8 cellular contexts compared by ENCODE assay signal in the genomic region with DNA sequence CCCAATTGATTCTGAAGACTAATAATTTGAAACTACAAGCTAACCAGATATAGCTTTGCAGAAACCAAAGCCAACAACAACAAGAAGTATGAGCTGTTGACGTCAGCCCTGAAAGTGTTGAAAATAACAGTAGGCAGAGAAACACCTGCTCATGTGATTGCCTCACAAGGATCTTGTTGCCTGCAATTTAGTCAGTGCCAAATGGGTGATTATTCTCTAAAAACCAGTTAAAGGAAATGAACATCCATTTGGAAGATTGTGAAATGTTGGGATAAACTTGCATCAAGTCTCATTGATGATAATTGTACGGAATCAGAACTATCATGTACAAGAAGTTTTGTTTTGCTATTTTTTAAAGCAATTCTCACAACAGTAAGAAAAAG. TPM values are rescaled to one million over a fixed set of nuclear protein-coding genes. Genes with fewer than 3 reads are reported as not detected.
DNase-seq lines count a peak whose midpoint lies in the region; ATAC-seq and TF ChIP-seq lines count a peak whose summit lies in the region.

No MANE protein-coding gene starts in this region.

- CTCF ChIA-PET in activated CD8-positive, alpha-beta T cell treated with anti-CD3 and anti-CD28 coated beads for 36 hours (lab: Charles Lee) = interaction anchor here (0.6 to 3.2 kb wide), 11 partner anchors 23 to 113 kb away, joined by 3 to 14 read pairs (median 3); no protein-coding TSS in a partner anchor

- intact Hi-C loops in CD14-positive monocyte (cut with micrococcal nuclease) (no loop called here), natural killer cell (cut with micrococcal nuclease) (loop anchor here (2.0 to 5.0 kb wide), 4 partner anchors 28 to 1106 kb away; partner anchors contain the start of gene ERMN)
- intact Hi-C loops in activated CD8-positive, alpha-beta T cell treated with anti-CD3 and anti-CD28 coated beads for 36 hours (cut with micrococcal nuclease) = loop anchor here (2.0 kb wide), 1 partner anchor 28 kb away; no protein-coding TSS in a partner anchor

- peak overlapping the region; percentile 94 to 99 (median 97) for H3K27ac Mint-ChIP-seq in CD14-positive monocyte
- H3K27ac Mint-ChIP-seq in activated CD8-positive, alpha-beta T cell treated with anti-CD3 and anti-CD28 coated beads for 36 hours = peak overlapping the region; percentile 94
- H3K27ac Mint-ChIP-seq in natural killer cell = peak overlapping the region; percentile 92 to 94

- H3K9me3 Mint-ChIP-seq in CD14-positive monocyte = peaks cover 0 to 2% (median 1%) of the 10 kb centered on the region in 7 donors
- no peaks in the 10 kb centered on the region for H3K9me3 Mint-ChIP-seq in activated CD8-positive, alpha-beta T cell treated with anti-CD3 and anti-CD28 coated beads for 36 hours
- H3K9me3 Mint-ChIP-seq in natural killer cell = no peaks in the 10 kb centered on the region

- peak overlapping the region; percentile 100 for H3K4me3 Mint-ChIP-seq in CD14-positive monocyte
- peak overlapping the region; percentile 90 for H3K4me3 Mint-ChIP-seq in activated CD8-positive, alpha-beta T cell treated with anti-CD3 and anti-CD28 coated beads for 36 hours
- peak overlapping the region; percentile 90 for H3K4me3 Mint-ChIP-seq in natural killer cell

- DNase-seq in CD14-positive monocyte (ENCODE audit: low spot score) (no peak), natural killer cell (no peak), KG1 (lab: John Stamatoyannopoulos, UW) (no peak), SK-N-DZ (ENCODE audit: low spot score) (no peak)
- DNase-seq in activated CD8-positive, alpha-beta T cell treated with anti-CD3 and anti-CD28 coated beads for 36 hours = peak; percentile 44
- no peak for DNase-seq in stimulated activated CD4-positive, alpha-beta T cell treated with anti-CD3 and anti-CD28 coated beads, Interleukin-1b, Interleukin-23, amount 100 ng/mL, for 48 hours

- TF ChIP-seq CTCF in CD14-positive monocyte (IDR thresholded peaks at IDR 0.05) (no peak), natural killer cell (IDR thresholded peaks at IDR 0.05) (no peak)
- no peak for TF ChIP-seq CTCF in activated CD8-positive, alpha-beta T cell treated with anti-CD3 and anti-CD28 coated beads for 36 hours (IDR thresholded peaks at IDR 0.05)

- H3K27me3 Mint-ChIP-seq in CD14-positive monocyte (ENCODE audit: low read depth in 3 of 3) (no peaks in the 10 kb centered on the region), natural killer cell (ENCODE audit: low read depth in 2 of 2) (no peaks in the 10 kb centered on the region)
- no peaks in the 10 kb centered on the region for H3K27me3 Mint-ChIP-seq in activated CD8-positive, alpha-beta T cell treated with anti-CD3 and anti-CD28 coated beads for 36 hours

- ATAC-seq in GM19035 (IDR thresholded peaks at IDR 0.05; ENCODE audit: unreplicated experiment) (peak; percentile 50), HG03159 (IDR thresholded peaks at IDR 0.05; ENCODE audit: unreplicated experiment) (peak; percentile 33), natural killer cell (peak; percentile 58 to 79 (median 74))
- no peak for ATAC-seq in activated CD8-positive, alpha-beta T cell treated with anti-CD3 and anti-CD28 coated beads for 36 hours

- H3K36me3 Mint-ChIP-seq in CD14-positive monocyte (peaks cover 57 to 59% of the 10 kb centered on the region in 2 donors), natural killer cell (peaks cover 23% of the 10 kb centered on the region)
- peaks cover 78% of the 10 kb centered on the region for H3K36me3 Mint-ChIP-seq in activated CD8-positive, alpha-beta T cell treated with anti-CD3 and anti-CD28 coated beads for 36 hours (ENCODE audit: low read depth)

- POLR2A ChIA-PET in activated CD8-positive, alpha-beta T cell treated with anti-CD3 and anti-CD28 coated beads for 36 hours (lab: Charles Lee) = interaction anchor here (0.6 to 27.4 kb wide), 9 partner anchors 14 to 1098 kb away, joined by 3 to 1592 read pairs (median 18); partner anchors contain the start of gene ERMN

- H3K4me1 Mint-ChIP-seq in CD14-positive monocyte (peaks cover 65% of the 10 kb centered on the region), natural killer cell (peaks cover 76 to 87% of the 10 kb centered on the region in 2 donors)
- peaks cover 9% of the 10 kb centered on the region for H3K4me1 Mint-ChIP-seq in activated CD8-positive, alpha-beta T cell treated with anti-CD3 and anti-CD28 coated beads for 36 hours (ENCODE audit: low read depth)

RNA-seq across cellular contexts. Expression of gene CYTIP, which starts 2.8 kb away (rescaled TPM):
- 10 to 100 TPM; 61.9 to 83.5 TPM for polyA plus RNA-seq in CD14-positive monocyte
- total RNA-seq in activated CD8-positive, alpha-beta T cell treated with anti-CD3 and anti-CD28 coated beads for 36 hours = 100 to 1,000 TPM; 514 to 520 TPM
- total RNA-seq in natural killer cell = 100 to 1,000 TPM; 276 to 363 (median 357) TPM
- polyA plus RNA-seq in SK-N-DZ (2014; cell fraction: cytosol; rRNA removed) = not detected in 2 replicates
- polyA plus RNA-seq in SK-N-DZ (2014; cell fraction: nucleus; rRNA removed) = not detected in 2 replicates

Comparison
In these comparisons a context has a peak if more than half of its experiments do, and no peak if none do; other contexts are left out.
1. intact Hi-C loops: an anchor here in activated CD8-positive, alpha-beta T cell treated with anti-CD3 and anti-CD28 coated beads for 36 hours (2.0 kb wide) and natural killer cell (2.0 to 5.0 kb wide); none called in CD14-positive monocyte.